In the genomic region with DNA sequence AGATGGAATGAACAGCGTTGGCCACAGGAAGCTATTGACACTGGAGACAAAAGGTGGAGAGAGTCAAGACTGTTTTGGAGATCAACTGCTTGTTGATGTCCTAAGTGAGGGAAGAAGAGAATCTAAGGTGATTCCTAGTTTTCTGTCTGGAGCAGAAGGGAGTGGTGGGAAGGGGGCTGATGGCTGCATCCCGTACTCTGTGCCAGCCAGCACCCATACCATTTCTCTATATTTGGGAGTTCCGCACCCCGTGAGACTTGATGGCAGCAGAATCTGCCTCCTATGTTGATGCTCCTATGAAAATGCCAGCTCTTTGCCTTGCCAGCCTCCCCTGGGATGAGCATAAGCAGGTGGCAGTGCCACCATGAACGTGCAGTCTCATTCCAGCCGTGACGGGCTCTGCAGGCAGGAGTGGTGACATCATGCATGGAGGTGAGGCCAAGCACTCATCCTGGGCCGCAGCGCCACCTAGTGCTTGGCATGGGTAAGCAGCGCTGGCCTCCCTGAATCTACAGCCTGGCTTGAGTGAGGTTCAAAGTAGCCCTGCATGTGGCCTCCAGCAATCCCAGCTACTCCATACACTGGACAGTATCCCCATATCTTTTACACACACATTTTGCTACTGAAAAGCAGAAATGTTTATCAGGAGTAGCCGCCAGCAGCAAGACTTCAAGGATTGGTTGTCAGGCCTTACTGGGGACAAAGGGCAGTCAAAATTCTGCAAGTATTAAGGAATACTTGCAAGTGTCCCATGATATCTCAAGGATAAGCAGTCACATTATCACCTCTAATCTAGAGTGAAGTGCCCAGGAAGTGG, we compare ENCODE assay signal across 8 cellular contexts. TPM values are rescaled to one million over a fixed set of nuclear protein-coding genes. Genes with fewer than 3 reads are reported as not detected.
DNase-seq lines count a peak whose midpoint lies in the region; TF ChIP-seq lines count a peak whose summit lies in the region.

No MANE protein-coding gene starts in this region.

- H3K4me3 Mint-ChIP-seq in endodermal cell, result no peak overlapping the region
- peak overlapping the region; percentile 27 for H3K4me3 Mint-ChIP-seq in mesothelial cell of epicardium

- no peak overlapping the region for H3K4me3 ChIP-seq in endodermal cell (ENCODE audit: low read length)

- H3K27ac ChIP-seq in endodermal cell (ENCODE audit: low read depth, low read length), result no peak overlapping the region

- DNase-seq in CMK (ENCODE audit: low read depth) (peak; percentile 65), GM20000 (ENCODE audit: low spot score) (peak; percentile 80), HT1080 (ENCODE audit: low read depth) (peak; percentile 82), NOMO-1 (lab: John Stamatoyannopoulos, UW; ENCODE audit: unreplicated experiment in 2 of 2) (peak; percentile 24), endodermal cell (peak; percentile 97), mesothelial cell of epicardium (ENCODE audit: low spot score in 2 of 2, unreplicated experiment in 2 of 2) (peak; percentile 76 to 86)
- peak; percentile 42 to 52 for DNase-seq in activated CD8-positive, alpha-beta memory T cell treated with anti-CD3 and anti-CD28 coated beads for 4 hours (ENCODE audit: low read depth in 2 of 2)
- DNase-seq in stimulated activated CD8-positive, alpha-beta memory T cell treated with anti-CD3 and anti-CD28 coated beads, Interleukin-2, amount 100 ng/mL, for 1 hour (ENCODE audit: low read depth in 2 of 2), result peak; percentile 40 to 58

- H3K27ac Mint-ChIP-seq in endodermal cell, result peak overlapping the region; percentile 98
- H3K27ac Mint-ChIP-seq in mesothelial cell of epicardium, result peak overlapping the region; percentile 84

- H3K4me1 ChIP-seq in endodermal cell (ENCODE audit: control insufficient read depth, insufficient read depth, low read length), result peaks cover 10% of the 10 kb centered on the region

- 36 to 46% methylated on average over 4 to 11 of the region's 11 CpGs for WGBS in endodermal cell (ENCODE audit: insufficient coverage in 1 of 2, insufficient read length in 1 of 2), 2 experiments

- TF ChIP-seq CTCF in GM20000 (IDR thresholded peaks at IDR 0.05; ENCODE audit: extremely low read depth, missing control alignments), result peak; percentile 86
- TF ChIP-seq CTCF in endodermal cell (conservative IDR thresholded peaks at IDR 0.05), result peak; percentile 98
- peak; percentile 93 for TF ChIP-seq CTCF in mesothelial cell of epicardium (IDR thresholded peaks at IDR 0.05; ENCODE audit: unreplicated experiment)

- H3K9me3 Mint-ChIP-seq in endodermal cell, result no peaks in the 10 kb centered on the region
- no peaks in the 10 kb centered on the region for H3K9me3 Mint-ChIP-seq in mesothelial cell of epicardium

- peaks cover 29% of the 10 kb centered on the region for H3K4me1 Mint-ChIP-seq in endodermal cell
- H3K4me1 Mint-ChIP-seq in mesothelial cell of epicardium, result peaks cover 9% of the 10 kb centered on the region

- H3K27me3 Mint-ChIP-seq in endodermal cell (ENCODE audit: insufficient read depth), result no peaks in the 10 kb centered on the region
- H3K27me3 Mint-ChIP-seq in mesothelial cell of epicardium (ENCODE audit: low read depth), result no peaks in the 10 kb centered on the region

- H3K36me3 Mint-ChIP-seq in endodermal cell (ENCODE audit: low read depth), result peaks cover 67% of the 10 kb centered on the region
- peaks cover 5% of the 10 kb centered on the region for H3K36me3 Mint-ChIP-seq in mesothelial cell of epicardium

- no peaks in the 10 kb centered on the region for H3K9me3 ChIP-seq in endodermal cell (ENCODE audit: control insufficient read depth, low read length)

- H3K36me3 ChIP-seq in endodermal cell (ENCODE audit: control insufficient read depth, insufficient read depth, low read length), result peaks cover 84% of the 10 kb centered on the region

- no peaks in the 10 kb centered on the region for H3K27me3 ChIP-seq in endodermal cell (ENCODE audit: control insufficient read depth, insufficient read depth, low read length, poor library complexity, severe bottlenecking)

- H3K9ac ChIP-seq in endodermal cell (ENCODE audit: extremely low read depth, low read length, poor library complexity, severe bottlenecking), result no peak overlapping the region

RNA-seq across cellular contexts. Expression of a gene that starts 43.0 kb away (rescaled TPM):
- total RNA-seq in HT1080 (2014; rRNA removed; shearing (Covaris generic)), result 111 and 131 TPM in 2 replicates
- 85.8 and 108 TPM in 2 replicates for polyA plus RNA-seq in HT1080 (2015; cell fraction: cytosol; rRNA removed)
- polyA plus RNA-seq in HT1080 (2015; cell fraction: nucleus; rRNA removed), result 215 and 216 TPM in 2 replicates
- total RNA-seq in endodermal cell (100 to 1,000 TPM; 523 to 701 TPM), mesothelial cell of epicardium (213 to 245 TPM (median 216 TPM) in 3 replicates)
- polyA plus RNA-seq in endodermal cell (2013, experiment 1 of 2), result 279 TPM
- 257 TPM for polyA plus RNA-seq in endodermal cell (2013, experiment 2 of 2)

Comparison
In these comparisons a context has a peak if more than half of its experiments do, and no peak if none do; other contexts are left out.
1. DNase-seq: peak in every context shown above with its lines; median percentile 97 in endodermal cell; 82 in HT1080; 81 in mesothelial cell of epicardium; 80 in GM20000; 65 in CMK; 49 in stimulated activated CD8-positive, alpha-beta memory T cell treated with anti-CD3 and anti-CD28 coated beads, Interleukin-2, amount 100 ng/mL, for 1 hour; 47 in activated CD8-positive, alpha-beta memory T cell treated with anti-CD3 and anti-CD28 coated beads for 4 hours; 24 in NOMO-1.